In the genomic region with DNA sequence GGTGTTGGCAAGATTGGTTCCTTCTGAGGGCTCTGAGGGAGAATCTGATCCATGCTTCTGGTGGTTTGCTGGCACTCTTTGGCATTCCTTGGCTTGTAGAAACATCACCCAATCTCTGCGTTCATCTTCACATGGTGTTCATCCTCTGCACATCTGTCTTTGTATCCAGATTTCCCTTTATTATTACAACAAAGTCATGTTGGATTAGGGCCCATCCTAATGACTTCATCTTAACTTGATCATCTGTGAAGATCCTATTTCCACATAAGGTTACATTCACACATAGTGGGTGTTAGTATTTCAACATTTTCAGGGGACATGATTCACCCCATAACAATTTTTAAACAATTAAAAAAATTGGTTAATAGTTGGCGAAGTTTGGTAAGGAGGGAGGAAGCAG, we compare ENCODE assay signal across 23 cellular contexts.
DNase-seq lines count a peak whose midpoint lies in the region; ATAC-seq and TF ChIP-seq lines count a peak whose summit lies in the region.
"Had no signal": no experiment of that assay in that cellular context is flagged by ENCODE, and none has a peak within 500 bp of the region (broad histone marks: within the 10 kb centered on the region; RNA-seq: fewer than 3 reads in every experiment).

No MANE protein-coding gene starts in this region.

- POLR2A ChIA-PET in PC-9 (lab: Charles Lee; ENCODE audit: unreplicated experiment) = no interaction called here

- H3K79me2 ChIP-seq in PC-9 (ENCODE audit: low read depth) (no peaks in the 10 kb centered on the region), smooth muscle cell (ENCODE audit: low read depth) (no peaks in the 10 kb centered on the region)

- WGBS in smooth muscle cell (ENCODE audit: low lambda C conversion rate) = 95% methylated on average over 2 of the region's 2 CpGs

- H3F3A ChIP-seq in PC-9 (ENCODE audit: insufficient read depth, low read depth) = no peaks in the 10 kb centered on the region
- no peaks in the 10 kb centered on the region for H3F3A ChIP-seq in smooth muscle cell (ENCODE audit: low read depth)

- TF ChIP-seq CTCF in PC-9 (conservative IDR thresholded peaks at IDR 0.05) (no peak), epithelial cell of esophagus (IDR thresholded peaks at IDR 0.05; ENCODE audit: insufficient read depth, low read depth, low read length, missing control alignments) (no peak), smooth muscle cell (IDR thresholded peaks at IDR 0.05; ENCODE audit: borderline replicate concordance, insufficient read depth, poor library complexity, severe bottlenecking) (no peak)

- H4K20me1 ChIP-seq in PC-9 (ENCODE audit: insufficient read depth) = no peaks in the 10 kb centered on the region
- H4K20me1 ChIP-seq in smooth muscle cell (ENCODE audit: low read depth) = no peaks in the 10 kb centered on the region

- H3K4me3 ChIP-seq in PC-9 (no peak overlapping the region), epithelial cell of esophagus (ENCODE audit: low read length) (no peak overlapping the region), smooth muscle cell (no peak overlapping the region)
- H3K4me3 ChIP-seq: A549, vagina had no signal

- peak overlapping the region; percentile 30 for H2AFZ ChIP-seq in PC-9
- H2AFZ ChIP-seq in smooth muscle cell (ENCODE audit: low read depth) = no peak overlapping the region

- DNase-seq in Daoy (ENCODE audit: low read depth) (peak; percentile 2), PC-9 (no peak), epithelial cell of esophagus (ENCODE audit: low read depth) (peak; percentile 88), iris pigment epithelial cell (ENCODE audit: low read depth) (peak; percentile 60), smooth muscle cell (lab: John Stamatoyannopoulos, UW; ENCODE audit: unreplicated experiment) (no peak), OCI-M1 (lab: John Stamatoyannopoulos, UW) (no peak), dermis blood vessel endothelial cell (no peak)
- DNase-seq: activated CD4-positive, alpha-beta T cell treated with anti-CD3 and anti-CD28 coated beads, Interleukin-2, amount 50 U/mL, for 4 hours; activated gamma-delta T cell treated with Interleukin-2 at 50 U/mL for 16 hours; activated T-cell treated with anti-CD3 and anti-CD28 coated beads for 4 hours; C1 segment of cervical spinal cord; effector memory CD8-positive, alpha-beta T cell; HFFc6; NCI-H1092; NCI-H2081 treated with DMSO at 0.1 percent for 48 hours; NCI-H524; Right ventricle myocardium superior; stimulated activated CD4-positive, alpha-beta T cell treated with anti-CD3 and anti-CD28 coated beads, Interleukin-12 subunit alpha, Interleukin-12 subunit beta, amount 100 ng/mL, for 4 hours had no signal

- H3K4me2 ChIP-seq in PC-9 (no peak overlapping the region), smooth muscle cell (no peak overlapping the region)
- H3K4me2 ChIP-seq: A549, KMS-11 had no signal

- no peak overlapping the region for H3K9ac ChIP-seq in smooth muscle cell (ENCODE audit: low read depth)
- H3K9ac ChIP-seq: KMS-11 had no signal

- H3K9me2 ChIP-seq in PC-9 (ENCODE audit: insufficient read depth) = no peaks in the 10 kb centered on the region

- H3K9me3 ChIP-seq in PC-9 (ENCODE audit: insufficient read depth, low read depth) (no peaks in the 10 kb centered on the region), smooth muscle cell (replicated peaks; ENCODE audit: low read depth) (no peaks in the 10 kb centered on the region)
- H3K9me3 ChIP-seq: A549, vagina had no signal

- intact Hi-C loops in PC-9 (cut with micrococcal nuclease; ENCODE audit: unreplicated experiment) = no loop called here

- no peak for ATAC-seq in HG02571 (IDR thresholded peaks at IDR 0.05; ENCODE audit: unreplicated experiment)
- ATAC-seq: A549; effector memory CD8-positive, alpha-beta T cell; left lobe of liver had no signal

- H3K4me1 ChIP-seq in PC-9 (replicated peaks; ENCODE audit: insufficient read depth) = no peaks in the 10 kb centered on the region
- no peaks in the 10 kb centered on the region for H3K4me1 ChIP-seq in smooth muscle cell (ENCODE audit: low read depth)
- H3K4me1 ChIP-seq: A549, vagina had no signal

- H3K27ac ChIP-seq in PC-9 = no peak overlapping the region
- no peak overlapping the region for H3K27ac ChIP-seq in smooth muscle cell (ENCODE audit: low read depth)
- H3K27ac ChIP-seq: A549, KMS-11, vagina had no signal

- H3K36me3 ChIP-seq in PC-9 (ENCODE audit: low read depth) (no peaks in the 10 kb centered on the region), smooth muscle cell (ENCODE audit: low read depth) (no peaks in the 10 kb centered on the region)
- H3K36me3 ChIP-seq: vagina had no signal

- CTCF ChIA-PET in PC-9 (lab: Charles Lee) = no interaction called here

- no TSS peak for BruUV-seq in PC-9 (replicated peaks; lab: Mats Ljungman, UMichigan)

- H3K27me3 ChIP-seq in PC-9 (ENCODE audit: insufficient read depth, low read depth) (no peaks in the 10 kb centered on the region), smooth muscle cell (ENCODE audit: low read depth) (no peaks in the 10 kb centered on the region)
- H3K27me3 ChIP-seq: vagina had no signal

Comparison
In these comparisons a context has a peak if more than half of its experiments do, and no peak if none do; other contexts are left out.
1. DNase-seq: peak in Daoy (single experiment), epithelial cell of esophagus (single experiment) and iris pigment epithelial cell (single experiment); none in PC-9 (0 of 2), smooth muscle cell (single experiment), OCI-M1 (single experiment) and dermis blood vessel endothelial cell (single experiment).